9 cellular contexts compared by ENCODE assay signal in the genomic region with DNA sequence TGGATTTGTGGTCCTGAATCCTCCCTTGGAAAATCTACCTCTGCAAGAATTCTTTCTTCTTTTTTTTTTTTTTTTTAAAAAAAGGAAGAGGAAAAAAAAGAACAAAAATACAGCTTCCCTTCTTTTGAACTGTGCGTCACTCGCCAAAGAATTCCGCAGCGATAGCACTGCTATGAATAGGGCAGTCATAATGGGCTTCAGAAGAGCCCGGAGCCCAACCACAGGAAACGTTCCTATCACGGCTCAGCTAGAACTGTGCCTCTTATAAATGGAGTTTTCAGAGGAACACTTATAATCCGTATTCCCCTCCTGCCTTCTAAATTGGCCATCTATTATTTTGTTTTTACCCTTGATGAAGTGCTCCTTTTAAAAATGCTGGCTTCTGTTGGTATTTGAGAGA.
DNase-seq lines count a peak whose midpoint lies in the region; TF ChIP-seq lines count a peak whose summit lies in the region.
"Had no signal": no experiment of that assay in that cellular context is flagged by ENCODE, and none has a peak within 500 bp of the region (broad histone marks: within the 10 kb centered on the region; RNA-seq: fewer than 3 reads in every experiment).

No MANE protein-coding gene starts in this region.

- DNase-seq in AG08396 (ENCODE audit: low spot score) (peak; percentile 64), SK-MEL-5 (ENCODE audit: low read depth, low spot score) (peak; percentile 96), fibroblast of mammary gland (ENCODE audit: low read depth) (peak; percentile 79), non-pigmented ciliary epithelial cell (ENCODE audit: low read depth) (peak; percentile 79), GM10266 (ENCODE audit: extremely low spot score) (no peak), NCI-H2196 treated with DMSO at 0.1 percent for 48 hours (lab: John Stamatoyannopoulos, UW; ENCODE audit: unreplicated experiment) (no peak), NCI-H146 treated with DMSO at 0.1 percent for 48 hours (lab: John Stamatoyannopoulos, UW; ENCODE audit: unreplicated experiment) (no peak), HuH-7.5 (ENCODE audit: low spot score) (no peak)
- DNase-seq: SW 1271 had no signal

- peak overlapping the region; percentile 15 for H3K4me3 ChIP-seq in fibroblast of mammary gland (ENCODE audit: control insufficient read depth, low read depth, low read length)

- TF ChIP-seq CTCF in fibroblast of mammary gland (conservative IDR thresholded peaks at IDR 0.05; ENCODE audit: control insufficient read depth, insufficient read depth, low read depth, low read length), result no peak
- TF ChIP-seq CTCF in GM10266 (IDR thresholded peaks at IDR 0.05; ENCODE audit: control insufficient read depth, insufficient read depth, low read depth, missing control alignments), result no peak

- in situ Hi-C loops in SK-MEL-5 (cut with HindIII; ENCODE audit: low pct_unique_long_range_greater_than_20kb, low sequenced_read_pairs), result no loop called here

Comparison
In these comparisons a context has a peak if more than half of its experiments do, and no peak if none do; other contexts are left out.
1. DNase-seq: peak in AG08396 (single experiment), SK-MEL-5 (single experiment), fibroblast of mammary gland (single experiment) and non-pigmented ciliary epithelial cell (single experiment); none in GM10266 (single experiment), NCI-H2196 treated with DMSO at 0.1 percent for 48 hours (single experiment), NCI-H146 treated with DMSO at 0.1 percent for 48 hours (single experiment) and HuH-7.5 (single experiment).